Comparison of ENCODE assay signal across 15 cellular contexts in the genomic region with DNA sequence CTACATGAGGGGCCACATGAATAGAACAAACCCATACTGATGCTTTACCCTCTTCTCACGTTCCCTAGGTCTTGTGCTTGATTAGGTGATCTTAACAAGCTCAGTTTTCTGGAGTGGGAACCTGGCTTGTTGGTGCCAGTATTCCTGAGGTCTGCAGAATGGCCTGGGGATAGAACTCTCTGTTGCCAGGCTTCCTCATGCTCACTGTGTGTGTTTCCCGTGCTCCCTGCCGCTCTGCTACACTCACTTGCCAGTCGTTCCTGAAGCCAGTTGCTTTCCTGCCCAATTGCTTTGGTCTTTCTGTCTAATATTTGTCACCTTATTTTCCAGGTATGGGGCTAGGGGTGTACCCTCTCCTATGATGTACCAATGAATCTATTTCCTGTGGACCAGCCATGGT.
A peak's percentile ranks its signal among the peaks of the same experiment; 100 is the strongest.
DNase-seq lines count a peak whose midpoint lies in the region; ATAC-seq and TF ChIP-seq lines count a peak whose summit lies in the region.
"Had no signal": no experiment of that assay in that cellular context is flagged by ENCODE, and none has a peak within 500 bp of the region (broad histone marks: within the 10 kb centered on the region; RNA-seq: fewer than 3 reads in every experiment).

No MANE protein-coding gene starts in this region.

- ATAC-seq in GM23338 = no peak
- ATAC-seq: A549, HCT116 had no signal

- H3K79me2 ChIP-seq in GM23338 (replicated peaks; ENCODE audit: insufficient read depth) (no peaks in the 10 kb centered on the region), neural cell (replicated peaks; ENCODE audit: insufficient read depth, low read length) (no peaks in the 10 kb centered on the region)

- no peak overlapping the region for H2AFZ ChIP-seq in GM23338
- no peak overlapping the region for H2AFZ ChIP-seq in neural cell (ENCODE audit: low read depth, low read length)

- H3K9me2 ChIP-seq in GM23338 (ENCODE audit: insufficient read depth) (no peaks in the 10 kb centered on the region), neural cell (ENCODE audit: insufficient read depth, low read length) (no peaks in the 10 kb centered on the region)

- H3K4me2 ChIP-seq in GM23338 (peak overlapping the region; percentile 94; the same call in 1 of the 2 replicates), neural cell (ENCODE audit: low read length) (no peak overlapping the region)
- H3K4me2 ChIP-seq: A549 had no signal

- no peak for TF ChIP-seq RAD21 in neural cell (conservative IDR thresholded peaks at IDR 0.05)

- H3K9me3 ChIP-seq in neural cell (ENCODE audit: low read length) = no peaks in the 10 kb centered on the region
- no peaks in the 10 kb centered on the region for H3K9me3 ChIP-seq in stomach
- H3K9me3 ChIP-seq: A549, BE2C had no signal

- WGBS in stomach, 5 donors = 68 to 78% (median 74%) methylated on average over 4 of the region's 4 CpGs

- no peak overlapping the region for H3K4me3 ChIP-seq in GM23338
- peak overlapping the region; percentile 69 for H3K4me3 ChIP-seq in neural cell (ENCODE audit: low read length)
- no peak overlapping the region for H3K4me3 ChIP-seq in stomach
- H3K4me3 ChIP-seq: A549 had no signal

- H3K9ac ChIP-seq in neural cell (ENCODE audit: low read length) = no peak overlapping the region

- DNase-seq in GM23338 (ENCODE audit: low spot score) = no peak
- DNase-seq in type B pancreatic cell (ENCODE audit: extremely low spot score, unreplicated experiment) = no peak
- no peak for DNase-seq in stomach
- DNase-seq in NCI-H1417 treated with DMSO at 0.1 percent for 48 hours (lab: John Stamatoyannopoulos, UW) = no peak
- no peak for DNase-seq in NCI-H345 (lab: John Stamatoyannopoulos, UW)
- DNase-seq: BE2C; CD4-positive, alpha-beta memory T cell; DMS79; GDM1; IMR-90 had no signal

- H3K4me3 Mint-ChIP-seq in GM23338 (no peak overlapping the region), brain (peak overlapping the region in 4 of 5 experiments; percentile 26 to 88 (median 64)), type B pancreatic cell (peak overlapping the region; percentile 26)
- H3K4me3 Mint-ChIP-seq: CD4-positive, alpha-beta memory T cell had no signal

- H3F3A ChIP-seq in GM23338 (replicated peaks; ENCODE audit: low read depth) (no peaks in the 10 kb centered on the region), neural cell (ENCODE audit: insufficient read depth, low read length, poor library complexity, severe bottlenecking) (peaks cover 3% of the 10 kb centered on the region)

- H3K4me1 ChIP-seq in GM23338 (ENCODE audit: insufficient read depth) (peaks cover 8% of the 10 kb centered on the region), stomach (peaks cover 0 to 17% (median 15%) of the 10 kb centered on the region in 4 donors)
- H3K4me1 ChIP-seq: A549, BE2C had no signal

- H3K36me3 ChIP-seq in GM23338 (ENCODE audit: insufficient read depth) (no peaks in the 10 kb centered on the region), neural cell (ENCODE audit: insufficient read depth, low read length) (no peaks in the 10 kb centered on the region), stomach (no peaks in the 10 kb centered on the region)
- H3K36me3 ChIP-seq: BE2C had no signal

- TF ChIP-seq CTCF in GM23338 (conservative IDR thresholded peaks at IDR 0.05; ENCODE audit: low read depth in 2 of 2) (no peak), brain (conservative IDR thresholded peaks at IDR 0.05) (no peak), neural cell (IDR thresholded peaks at IDR 0.05; ENCODE audit: poor library complexity, severe bottlenecking) (no peak), type B pancreatic cell (conservative IDR thresholded peaks at IDR 0.05) (no peak), stomach (IDR thresholded peaks at IDR 0.05) (no peak)

- TF ChIP-seq POLR2A in stomach (IDR thresholded peaks at IDR 0.05) = no peak

- H3K36me3 Mint-ChIP-seq in GM23338 (ENCODE audit: low read depth) (no peaks in the 10 kb centered on the region), brain (no peaks in the 10 kb centered on the region), type B pancreatic cell (no peaks in the 10 kb centered on the region)
- H3K36me3 Mint-ChIP-seq: CD4-positive, alpha-beta memory T cell had no signal

- H3K27me3 ChIP-seq in GM23338 (ENCODE audit: insufficient read depth) (peaks cover 22% of the 10 kb centered on the region), neural cell (ENCODE audit: insufficient read depth, low read depth, low read length) (no peaks in the 10 kb centered on the region), stomach (peaks cover 0 to 12% (median 11%) of the 10 kb centered on the region in 3 donors)
- H3K27me3 ChIP-seq: BE2C had no signal

- intact Hi-C loops in stomach (cut with DNase I; ENCODE audit: low total_unique reads) = no loop called here

- H3K27me3 Mint-ChIP-seq in GM23338 (ENCODE audit: insufficient read depth, low read depth, poor library complexity) (peaks cover 15% of the 10 kb centered on the region), brain (no peaks in the 10 kb centered on the region), type B pancreatic cell (peaks cover 30% of the 10 kb centered on the region)

- H3K27ac ChIP-seq in GM23338 (ENCODE audit: low read depth) = no peak overlapping the region
- peak overlapping the region; percentile 49 for H3K27ac ChIP-seq in neural cell (ENCODE audit: low read length)
- H3K27ac ChIP-seq in stomach = no peak overlapping the region
- H3K27ac ChIP-seq: A549, C4-2B had no signal

- H3K9me3 Mint-ChIP-seq in GM23338 = no peaks in the 10 kb centered on the region
- H3K9me3 Mint-ChIP-seq in brain = no peaks in the 10 kb centered on the region
- no peaks in the 10 kb centered on the region for H3K9me3 Mint-ChIP-seq in type B pancreatic cell

- TF ChIP-seq EP300 in neural cell (conservative IDR thresholded peaks at IDR 0.05; ENCODE audit: poor library complexity, severe bottlenecking) = no peak
- no peak for TF ChIP-seq EP300 in stomach (IDR thresholded peaks at IDR 0.05)

- H3K4me1 Mint-ChIP-seq in GM23338 (peaks cover 21% of the 10 kb centered on the region), brain (peaks cover 72% of the 10 kb centered on the region), type B pancreatic cell (ENCODE audit: unreplicated experiment) (peaks cover 26% of the 10 kb centered on the region)

- H4K20me1 ChIP-seq in GM23338 (replicated peaks; ENCODE audit: insufficient read depth) = no peaks in the 10 kb centered on the region
- no peaks in the 10 kb centered on the region for H4K20me1 ChIP-seq in neural cell (ENCODE audit: insufficient read depth)

- no peak overlapping the region for H3K27ac Mint-ChIP-seq in GM23338
- H3K27ac Mint-ChIP-seq in brain = peak overlapping the region in 4 of 5 experiments; percentile 14 to 95 (median 58)
- no peak overlapping the region for H3K27ac Mint-ChIP-seq in type B pancreatic cell
- H3K27ac Mint-ChIP-seq: CD4-positive, alpha-beta memory T cell had no signal

TF ChIP-seq in GM23338, 12 proteins besides CTCF, POLR2A, EP300 and RAD21 (continues in another document):
- TF ChIP-seq, protein P1, sequence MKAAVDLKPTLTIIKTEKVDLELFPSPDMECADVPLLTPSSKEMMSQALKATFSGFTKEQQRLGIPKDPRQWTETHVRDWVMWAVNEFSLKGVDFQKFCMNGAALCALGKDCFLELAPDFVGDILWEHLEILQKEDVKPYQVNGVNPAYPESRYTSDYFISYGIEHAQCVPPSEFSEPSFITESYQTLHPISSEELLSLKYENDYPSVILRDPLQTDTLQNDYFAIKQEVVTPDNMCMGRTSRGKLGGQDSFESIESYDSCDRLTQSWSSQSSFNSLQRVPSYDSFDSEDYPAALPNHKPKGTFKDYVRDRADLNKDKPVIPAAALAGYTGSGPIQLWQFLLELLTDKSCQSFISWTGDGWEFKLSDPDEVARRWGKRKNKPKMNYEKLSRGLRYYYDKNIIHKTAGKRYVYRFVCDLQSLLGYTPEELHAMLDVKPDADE (IDR thresholded peaks at IDR 0.05) = no peak
- no peak for TF ChIP-seq EZH2 (IDR thresholded peaks at IDR 0.05; ENCODE audit: low read depth, unreplicated experiment)

TF ChIP-seq in neural cell, 6 proteins besides CTCF, POLR2A, EP300 and RAD21:
- TF ChIP-seq SMC3 (conservative IDR thresholded peaks at IDR 0.05; ENCODE audit: poor library complexity) (no peak), EZH2 (IDR thresholded peaks at IDR 0.05; ENCODE audit: borderline replicate concordance, insufficient read depth, low read length, poor library complexity, severe bottlenecking) (no peak), TAF1 (IDR thresholded peaks at IDR 0.05; ENCODE audit: low read depth) (no peak), MXI1 (conservative IDR thresholded peaks at IDR 0.05; ENCODE audit: poor library complexity, severe bottlenecking) (no peak), POLR2AphosphoS5 (IDR thresholded peaks at IDR 0.05) (no peak)
- TF ChIP-seq, protein P2, sequence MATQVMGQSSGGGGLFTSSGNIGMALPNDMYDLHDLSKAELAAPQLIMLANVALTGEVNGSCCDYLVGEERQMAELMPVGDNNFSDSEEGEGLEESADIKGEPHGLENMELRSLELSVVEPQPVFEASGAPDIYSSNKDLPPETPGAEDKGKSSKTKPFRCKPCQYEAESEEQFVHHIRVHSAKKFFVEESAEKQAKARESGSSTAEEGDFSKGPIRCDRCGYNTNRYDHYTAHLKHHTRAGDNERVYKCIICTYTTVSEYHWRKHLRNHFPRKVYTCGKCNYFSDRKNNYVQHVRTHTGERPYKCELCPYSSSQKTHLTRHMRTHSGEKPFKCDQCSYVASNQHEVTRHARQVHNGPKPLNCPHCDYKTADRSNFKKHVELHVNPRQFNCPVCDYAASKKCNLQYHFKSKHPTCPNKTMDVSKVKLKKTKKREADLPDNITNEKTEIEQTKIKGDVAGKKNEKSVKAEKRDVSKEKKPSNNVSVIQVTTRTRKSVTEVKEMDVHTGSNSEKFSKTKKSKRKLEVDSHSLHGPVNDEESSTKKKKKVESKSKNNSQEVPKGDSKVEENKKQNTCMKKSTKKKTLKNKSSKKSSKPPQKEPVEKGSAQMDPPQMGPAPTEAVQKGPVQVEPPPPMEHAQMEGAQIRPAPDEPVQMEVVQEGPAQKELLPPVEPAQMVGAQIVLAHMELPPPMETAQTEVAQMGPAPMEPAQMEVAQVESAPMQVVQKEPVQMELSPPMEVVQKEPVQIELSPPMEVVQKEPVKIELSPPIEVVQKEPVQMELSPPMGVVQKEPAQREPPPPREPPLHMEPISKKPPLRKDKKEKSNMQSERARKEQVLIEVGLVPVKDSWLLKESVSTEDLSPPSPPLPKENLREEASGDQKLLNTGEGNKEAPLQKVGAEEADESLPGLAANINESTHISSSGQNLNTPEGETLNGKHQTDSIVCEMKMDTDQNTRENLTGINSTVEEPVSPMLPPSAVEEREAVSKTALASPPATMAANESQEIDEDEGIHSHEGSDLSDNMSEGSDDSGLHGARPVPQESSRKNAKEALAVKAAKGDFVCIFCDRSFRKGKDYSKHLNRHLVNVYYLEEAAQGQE (IDR thresholded peaks at IDR 0.05; ENCODE audit: borderline replicate concordance) = no peak

Comparison
In these comparisons a context has a peak if more than half of its experiments do, and no peak if none do; other contexts are left out.
1. H3K27ac Mint-ChIP-seq: peak in brain (4 of 5); none in GM23338 (single experiment) and type B pancreatic cell (single experiment).